14 cellular contexts compared by ENCODE assay signal in genomic region chr2:113281920-113282746, GRCh38. TPM values are rescaled to one million over a fixed set of nuclear protein-coding genes. Genes with fewer than 3 reads are reported as not detected.
DNase-seq lines count a peak whose midpoint lies in the region; ATAC-seq and TF ChIP-seq lines count a peak whose summit lies in the region.
"Had no signal": no experiment of that assay in that cellular context is flagged by ENCODE, and none has a peak within 500 bp of the region (broad histone marks: within the 10 kb centered on the region; RNA-seq: fewer than 3 reads in every experiment).

No MANE protein-coding gene starts in this region.

- POLR2A ChIA-PET in CD4-positive, alpha-beta T cell (lab: Charles Lee): no interaction called here

- H3K27me3 ChIP-seq in body of pancreas: peaks cover 0 to 3% of the 10 kb centered on the region in 2 donors
- no peaks in the 10 kb centered on the region for H3K27me3 ChIP-seq in thyroid gland
- peaks cover 25% of the 10 kb centered on the region for H3K27me3 ChIP-seq in CD4-positive, alpha-beta T cell (ENCODE audit: control insufficient read depth, insufficient read depth, low read length)
- H3K27me3 ChIP-seq in vagina: peaks cover 14% of the 10 kb centered on the region
- H3K27me3 ChIP-seq in heart right ventricle: peaks cover 12 to 38% (median 27%) of the 10 kb centered on the region in 7 donors
- H3K27me3 ChIP-seq: testis had no signal

- H3K27ac ChIP-seq in body of pancreas (peak overlapping the region; percentile 78 to 95 (median 92)), thyroid gland (peak overlapping the region; percentile 93 to 99 (median 95)), vagina (no peak overlapping the region), heart right ventricle (no peak overlapping the region)
- no peak overlapping the region for H3K27ac ChIP-seq in CD4-positive, alpha-beta T cell (ENCODE audit: low read depth, low read length)
- H3K27ac ChIP-seq: testis had no signal

- no peak overlapping the region for H3K27ac Mint-ChIP-seq in CD4-positive, alpha-beta T cell
- H3K27ac Mint-ChIP-seq: CD8-positive, alpha-beta T cell had no signal

- H3K4me1 ChIP-seq in body of pancreas (peaks cover 49% of the 10 kb centered on the region), thyroid gland (peaks cover 68 to 72% of the 10 kb centered on the region in 2 donors), vagina (peaks cover 33% of the 10 kb centered on the region), heart right ventricle (peaks cover 6 to 33% (median 25%) of the 10 kb centered on the region in 9 donors)

- CTCF ChIA-PET in CD4-positive, alpha-beta T cell (lab: Charles Lee): no interaction called here

- DNase-seq in M059J (ENCODE audit: low read depth): peak; percentile 93
- DNase-seq in body of pancreas: no peak
- DNase-seq in left lobe of liver (ENCODE audit: low spot score): no peak
- DNase-seq in thyroid gland: no peak
- DNase-seq in CD4-positive, alpha-beta T cell: no peak
- no peak for DNase-seq in HPDE6-E6E7 (ENCODE audit: extremely low spot score)
- DNase-seq in vagina (ENCODE audit: extremely low spot score in 2 of 2): no peak
- no peak for DNase-seq in heart right ventricle
- DNase-seq: activated effector memory CD4-positive, alpha-beta T cell treated with anti-CD3 and anti-CD28 coated beads, Interleukin-2, amount 50 U/mL, for 16 hours; CD8-positive, alpha-beta T cell; NCI-H524 treated with DMSO at 0.1 percent for 48 hours; SHP77 treated with DMSO at 0.1 percent for 48 hours; testis had no signal

- H3K9me3 ChIP-seq in body of pancreas (no peaks in the 10 kb centered on the region), thyroid gland (no peaks in the 10 kb centered on the region), vagina (no peaks in the 10 kb centered on the region), heart right ventricle (no peaks in the 10 kb centered on the region)
- H3K9me3 ChIP-seq in CD4-positive, alpha-beta T cell (ENCODE audit: control insufficient read depth, low read length): no peaks in the 10 kb centered on the region
- H3K9me3 ChIP-seq: testis had no signal

- H3K27me3 Mint-ChIP-seq in CD4-positive, alpha-beta T cell: peaks cover 29% of the 10 kb centered on the region

- 52 to 59% methylated on average over 12 of the region's 12 CpGs for WGBS in body of pancreas, 2 donors
- WGBS in thyroid gland, 2 donors: 73 to 74% methylated on average over 12 of the region's 12 CpGs
- WGBS in heart right ventricle, 2 donors: 64 to 72% methylated on average over 12 of the region's 12 CpGs

- no peak overlapping the region for H3K4me3 Mint-ChIP-seq in CD4-positive, alpha-beta T cell
- H3K4me3 Mint-ChIP-seq: CD8-positive, alpha-beta T cell; central memory CD8-positive, alpha-beta T cell had no signal

- H3K4me3 ChIP-seq in body of pancreas: no peak overlapping the region
- no peak overlapping the region for H3K4me3 ChIP-seq in thyroid gland (replicated peaks in 1 of 3)
- H3K4me3 ChIP-seq in vagina: no peak overlapping the region
- H3K4me3 ChIP-seq in heart right ventricle: no peak overlapping the region
- H3K4me3 ChIP-seq: testis had no signal

- H3K4me1 Mint-ChIP-seq in CD4-positive, alpha-beta T cell (ENCODE audit: low read depth): peaks cover 3% of the 10 kb centered on the region
- H3K4me1 Mint-ChIP-seq: central memory CD8-positive, alpha-beta T cell had no signal

- ATAC-seq in body of pancreas (peak; percentile 8), left lobe of liver (peak; percentile 47), heart right ventricle (no peak)
- ATAC-seq in CD4-positive, alpha-beta T cell (ENCODE audit: poor library complexity): no peak
- ATAC-seq: CD8-positive, alpha-beta T cell had no signal

- H3K36me3 ChIP-seq in body of pancreas (replicated peaks in 1 of 2; ENCODE audit: insufficient read depth in 1 of 2, low read depth in 2 of 2) (no peaks in the 10 kb centered on the region), thyroid gland (peaks cover 13 to 15% of the 10 kb centered on the region in 2 donors), vagina (no peaks in the 10 kb centered on the region), heart right ventricle (no peaks in the 10 kb centered on the region)

- H3K9me3 Mint-ChIP-seq in CD4-positive, alpha-beta T cell: no peaks in the 10 kb centered on the region
- H3K9me3 Mint-ChIP-seq: CD8-positive, alpha-beta T cell; central memory CD8-positive, alpha-beta T cell had no signal

- TF ChIP-seq POLR2A in body of pancreas (IDR thresholded peaks at IDR 0.05) (peak in 1 of 3 donors; percentile 15), thyroid gland (IDR thresholded peaks at IDR 0.05) (peak in 1 of 2 donors; percentile 10), vagina (IDR thresholded peaks at IDR 0.05) (no peak)

- H3K36me3 Mint-ChIP-seq in CD4-positive, alpha-beta T cell (ENCODE audit: low read depth): no peaks in the 10 kb centered on the region
- H3K36me3 Mint-ChIP-seq: CD8-positive, alpha-beta T cell had no signal

- intact Hi-C loops in body of pancreas (cut with DNase I): no loop called here
- intact Hi-C loops in thyroid gland (cut with DNase I): no loop called here
- intact Hi-C loops in CD4-positive, alpha-beta T cell (cut with DNase I, micrococcal nuclease): no loop called here
- intact Hi-C loops in vagina (cut with DNase I): no loop called here
- intact Hi-C loops in heart right ventricle (cut with DNase I): loop anchor here in 2 of 10 donors (2.0 kb wide), 2 partner anchors 55 to 65 kb away; no protein-coding TSS in a partner anchor

- TF ChIP-seq CTCF in body of pancreas (IDR thresholded peaks at IDR 0.05) (no peak), thyroid gland (IDR thresholded peaks at IDR 0.05) (no peak), vagina (IDR thresholded peaks at IDR 0.05) (no peak), heart right ventricle (IDR thresholded peaks at IDR 0.05) (no peak)
- no peak for TF ChIP-seq CTCF in CD4-positive, alpha-beta T cell (IDR thresholded peaks at IDR 0.05)

RNA-seq across cellular contexts. Expression of gene PAX8, which starts 3.4 kb away (rescaled TPM):
- total RNA-seq in M059J (2014; rRNA removed; shearing (Covaris generic)): 5.2 and 6.1 TPM in 2 replicates
- total RNA-seq in body of pancreas (1 to 10 TPM in 1 of 2 donors, under 1 TPM in 1; 0.52 to 2.3 TPM), left lobe of liver (0.65 TPM), thyroid gland (1,000 to 10,000 TPM; 1,318 to 2,156 (median 1,767) TPM), vagina (1.7 TPM), heart right ventricle (1 to 10 TPM in 1 of 10 donors, under 1 TPM in 7, not detected in 2; 0.08 to 2.0 (median 0.41) TPM)
- total RNA-seq in CD4-positive, alpha-beta T cell: under 1 TPM; 0.36 to 0.52 TPM
- polyA plus RNA-seq in heart right ventricle: under 1 TPM in 1 of 2 donors, not detected in 1; 0.35 TPM

Comparison
In these comparisons a context has a peak if more than half of its experiments do, and no peak if none do; other contexts are left out.
1. ATAC-seq: peak in body of pancreas (single experiment) and left lobe of liver (single experiment); none in CD4-positive, alpha-beta T cell (single experiment) and heart right ventricle (0 of 8).
2. H3K27ac ChIP-seq: peak in body of pancreas (4 of 4) and thyroid gland (3 of 3); none in CD4-positive, alpha-beta T cell (single experiment), vagina (single experiment) and heart right ventricle (0 of 10).
3. RNA of gene PAX8, which starts 3.4 kb away (total RNA-seq): 1,318 to 2,156 TPM in thyroid gland; 5.2 to 6.1 TPM in M059J, 0.52 to 2.3 TPM in body of pancreas, 1.7 TPM in vagina (single experiment), 0.65 TPM in left lobe of liver (single experiment), 0.36 to 0.52 TPM in CD4-positive, alpha-beta T cell and 0.08 to 2.0 TPM in heart right ventricle; every median in the first group is over 100 times any median in the second.